25 cellular contexts compared by ENCODE assay signal in the genomic region with DNA sequence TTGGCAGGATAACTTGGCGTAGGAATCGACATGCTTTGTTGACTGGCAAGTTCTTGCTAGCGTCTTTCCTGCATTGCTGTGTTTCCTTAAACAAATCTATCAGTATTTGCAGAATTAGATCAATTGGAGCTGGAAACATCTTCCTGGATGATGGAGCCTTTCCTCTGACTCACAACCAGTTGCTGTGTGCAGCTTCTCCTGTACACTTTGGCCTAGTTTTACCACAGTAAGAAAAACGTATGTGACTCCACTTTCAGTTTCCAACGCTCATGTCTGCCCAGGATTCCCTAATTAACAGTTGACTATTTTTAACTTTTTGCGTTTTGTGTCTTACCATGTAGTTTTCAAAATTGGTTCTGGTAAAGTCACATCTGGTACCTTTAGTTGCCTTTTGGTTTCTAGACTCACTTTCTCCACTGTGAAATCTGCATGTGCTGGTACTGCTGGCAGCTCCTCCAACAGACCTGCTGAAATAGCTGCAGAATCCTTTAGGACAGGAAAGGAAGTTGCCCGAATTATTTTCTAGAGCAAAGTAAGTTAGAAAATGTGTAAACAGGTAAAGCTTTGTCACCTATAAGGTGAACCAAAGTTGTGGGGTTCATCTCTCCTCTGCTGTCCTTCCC.
DNase-seq lines count a peak whose midpoint lies in the region; ATAC-seq, FAIRE-seq and TF ChIP-seq lines count a peak whose summit lies in the region.
"Had no signal": no experiment of that assay in that cellular context is flagged by ENCODE, and none has a peak within 500 bp of the region (broad histone marks: within the 10 kb centered on the region; RNA-seq: fewer than 3 reads in every experiment).

No MANE protein-coding gene starts in this region.

- H3K36me3 ChIP-seq in astrocyte (ENCODE audit: insufficient read depth, low read length) = no peaks in the 10 kb centered on the region
- H3K36me3 ChIP-seq in effector memory CD4-positive, alpha-beta T cell (ENCODE audit: control insufficient read depth, insufficient read depth, low read length) = no peaks in the 10 kb centered on the region
- H3K36me3 ChIP-seq: prostate gland, spleen had no signal

- H3K9ac ChIP-seq in astrocyte (ENCODE audit: low read length) = no peak overlapping the region

- H3K4me1 Mint-ChIP-seq in astrocyte (ENCODE audit: low read depth, unreplicated experiment) = peaks cover 7% of the 10 kb centered on the region

- H3K27me3 Mint-ChIP-seq in astrocyte (ENCODE audit: low read depth, unreplicated experiment) = no peaks in the 10 kb centered on the region

- no peaks in the 10 kb centered on the region for H3K27me3 ChIP-seq in AG04450 (ENCODE audit: control insufficient read depth, insufficient read depth, low read length)
- H3K27me3 ChIP-seq in astrocyte (ENCODE audit: insufficient read depth, low read length) = no peaks in the 10 kb centered on the region
- H3K27me3 ChIP-seq in effector memory CD4-positive, alpha-beta T cell (replicated peaks; ENCODE audit: control insufficient read depth, insufficient read depth, low read length, poor library complexity, severe bottlenecking) = no peaks in the 10 kb centered on the region
- H3K27me3 ChIP-seq: spleen, testis had no signal

- H3K27ac ChIP-seq in AG04450 (ENCODE audit: low read depth, low read length) (no peak overlapping the region), astrocyte (ENCODE audit: low read depth, low read length) (no peak overlapping the region)
- H3K27ac ChIP-seq in effector memory CD4-positive, alpha-beta T cell (ENCODE audit: insufficient read depth, low read length, poor library complexity, severe bottlenecking) = no peak overlapping the region
- H3K27ac ChIP-seq: prostate gland, spleen, testis had no signal

- no peaks in the 10 kb centered on the region for H3K9me3 Mint-ChIP-seq in astrocyte (ENCODE audit: unreplicated experiment)

- H3K9me3 ChIP-seq in AG04450 (ENCODE audit: control insufficient read depth, insufficient read depth, low read length) (no peaks in the 10 kb centered on the region), astrocyte (ENCODE audit: insufficient read depth, low read depth, low read length) (no peaks in the 10 kb centered on the region)
- H3K9me3 ChIP-seq in effector memory CD4-positive, alpha-beta T cell (ENCODE audit: control insufficient read depth, low read length) = no peaks in the 10 kb centered on the region
- H3K9me3 ChIP-seq: prostate gland, testis had no signal

- H3K36me3 Mint-ChIP-seq in astrocyte (ENCODE audit: low read depth, unreplicated experiment) = no peaks in the 10 kb centered on the region

- H3K79me2 ChIP-seq in astrocyte (ENCODE audit: insufficient read depth, low read length) = no peaks in the 10 kb centered on the region

- H3K4me2 ChIP-seq in astrocyte (ENCODE audit: low read length) = peak overlapping the region; percentile 38

- no peaks in the 10 kb centered on the region for H3K4me1 ChIP-seq in astrocyte (ENCODE audit: insufficient read depth, low read length)
- H3K4me1 ChIP-seq in effector memory CD4-positive, alpha-beta T cell (ENCODE audit: control insufficient read depth, insufficient read depth, low read length, poor library complexity, severe bottlenecking) = no peaks in the 10 kb centered on the region
- H3K4me1 ChIP-seq: prostate gland, spleen, testis had no signal

- no peak for FAIRE-seq in astrocyte (lab: Jason Lieb, UNC)
- FAIRE-seq: frontal cortex, K562 had no signal

- TF ChIP-seq CTCF in AG04450 (IDR thresholded peaks at IDR 0.05; ENCODE audit: low read depth, low read length) (no peak), astrocyte (IDR thresholded peaks at IDR 0.05; ENCODE audit: insufficient read depth, low read depth, low read length) (no peak)

- peak; percentile 34 for DNase-seq in AG04450 (ENCODE audit: low read depth, low spot score)
- DNase-seq in HT1080 (ENCODE audit: low read depth) = peak; percentile 46
- DNase-seq in astrocyte (ENCODE audit: low read depth) = peak; percentile 10
- peak; percentile 36 for DNase-seq in iris pigment epithelial cell (ENCODE audit: low read depth)
- DNase-seq in OCI-M2 (lab: John Stamatoyannopoulos, UW; ENCODE audit: unreplicated experiment) = no peak
- DNase-seq in effector memory CD4-positive, alpha-beta T cell = no peak
- DNase-seq: activated CD4-positive, CD25-positive, alpha-beta regulatory T cell treated with anti-CD3 and anti-CD28 coated beads, Interleukin-2, amount 50 U/mL, for 72 hours; caudate nucleus; DMS 273 treated with DMSO at 0.1 percent for 48 hours; effector CD4-positive, alpha-beta T cell; H7; left colon; NCI-H1105 treated with DMSO at 0.1 percent for 48 hours; NCI-H2107; NCI-H524 treated with DMSO at 0.1 percent for 48 hours; OCI-M1; spleen; T-helper 9 cell; testis had no signal

- CTCF ChIA-PET in AG04450 (lab: Charles Lee) = interaction anchor here (1.0 kb wide), 1 partner anchor 328 kb away, joined by 3 read pairs; no protein-coding TSS in a partner anchor

- H3K4me3 Mint-ChIP-seq in astrocyte (ENCODE audit: unreplicated experiment) = no peak overlapping the region

- POLR2A ChIA-PET in AG04450 (lab: Yijun Ruan, JAX) = no interaction called here

- ATAC-seq in HG02571 (IDR thresholded peaks at IDR 0.05; ENCODE audit: unreplicated experiment) (no peak), GM18858 (IDR thresholded peaks at IDR 0.05; ENCODE audit: unreplicated experiment) (no peak)
- ATAC-seq: K562, left colon had no signal

- H2AFZ ChIP-seq in astrocyte (ENCODE audit: low read depth, low read length) = no peak overlapping the region

- H3K27ac Mint-ChIP-seq in astrocyte (ENCODE audit: unreplicated experiment) = no peak overlapping the region
- H3K27ac Mint-ChIP-seq: activated T-helper 2 cell treated with anti-CD3 and anti-CD28 coated beads, Interferon-gamma antibody, Interleukin-2, Interleukin-4, amounts not matched to agents 10 μg/mL and 5 μg/mL and 100 μg/mL, durations not matched to agents 14 hours and 24 hours and 36 hours had no signal

- H3K4me3 ChIP-seq in AG04450 (ENCODE audit: low read depth, low read length) (no peak overlapping the region; the same call in 1 of the 2 replicates), astrocyte (ENCODE audit: insufficient read depth, low read depth, low read length) (no peak overlapping the region)
- H3K4me3 ChIP-seq in effector memory CD4-positive, alpha-beta T cell (ENCODE audit: insufficient read depth, low read depth, low read length, poor library complexity, severe bottlenecking) = no peak overlapping the region
- H3K4me3 ChIP-seq: K562, prostate gland, spleen, testis had no signal

- no peaks in the 10 kb centered on the region for H4K20me1 ChIP-seq in astrocyte (ENCODE audit: insufficient read depth, low read length)

Comparison
In these comparisons a context has a peak if more than half of its experiments do, and no peak if none do; other contexts are left out.
1. DNase-seq: peak in AG04450 (single experiment), HT1080 (single experiment), astrocyte (single experiment) and iris pigment epithelial cell (single experiment); none in OCI-M2 (single experiment) and effector memory CD4-positive, alpha-beta T cell (0 of 3).